Comparison of ENCODE assay signal across 14 cellular contexts in the genomic region with DNA sequence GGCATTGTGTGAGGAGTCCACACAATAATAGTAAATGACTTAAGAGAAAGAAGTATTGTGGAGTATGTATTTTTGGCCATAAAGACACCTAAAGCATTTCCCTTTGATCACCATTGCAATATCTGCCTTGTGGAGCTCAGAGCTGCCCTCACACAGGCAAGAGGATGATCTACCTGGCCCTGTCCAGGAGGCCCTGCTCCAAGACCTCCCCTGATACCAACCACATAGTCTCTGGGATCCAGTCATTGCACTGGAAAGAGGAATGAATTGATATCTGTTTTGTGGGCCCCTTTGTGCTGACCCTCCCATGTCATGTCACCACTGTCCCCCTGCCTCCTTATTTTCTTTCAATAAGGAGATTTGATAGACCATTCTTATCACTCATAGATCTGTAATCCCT.
"Had no signal": no experiment of that assay in that cellular context is flagged by ENCODE, and none has a peak within 500 bp of the region (broad histone marks: within the 10 kb centered on the region; RNA-seq: fewer than 3 reads in every experiment).

No MANE protein-coding gene starts in this region.

- ATAC-seq: activated CD4-positive, CD25-positive, alpha-beta regulatory T cell treated with anti-CD3 and anti-CD28 coated beads, Interleukin-2, amount 50 U/mL, for 24 hours; stimulated activated naive B cell treated with anti-CD40 and anti-IgM and Interleukin-4, amounts not matched to agents 10 μg/mL and 1 μg/mL and 100 μg/mL, for 72 hours had no signal

- DNase-seq: activated naive CD4-positive, alpha-beta T cell treated with anti-CD3 and anti-CD28 coated beads, Interleukin-2, amount 50 U/mL, for 16 hours; effector memory CD4-positive, alpha-beta T cell; kidney; left ventricle myocardium inferior; stimulated activated CD4-positive, alpha-beta T cell treated with anti-CD3 and anti-CD28 coated beads, Interleukin-2, amount 100 ng/mL, for 24 hours; stimulated activated naive B cell treated with anti-CD40 and anti-IgM and Interleukin-4, amounts not matched to agents 10 μg/mL and 1 μg/mL and 100 μg/mL, for 72 hours; T-helper 2 cell had no signal

- H3K4me1 Mint-ChIP-seq: central memory CD8-positive, alpha-beta T cell; memory B cell; stimulated activated naive B cell treated with anti-CD40 and anti-IgM and Interleukin-4, amounts not matched to agents 10 μg/mL and 1 μg/mL and 100 μg/mL, for 72 hours had no signal

- H3K4me3 Mint-ChIP-seq: central memory CD8-positive, alpha-beta T cell; memory B cell; stimulated activated naive B cell treated with anti-CD40 and anti-IgM and Interleukin-4, amounts not matched to agents 10 μg/mL and 1 μg/mL and 100 μg/mL, for 72 hours had no signal

- H3K27me3 ChIP-seq: adrenal gland, neutrophil had no signal

- H3K27ac Mint-ChIP-seq: activated T-helper 2 cell treated with anti-CD3 and anti-CD28 coated beads, Interferon-gamma antibody, Interleukin-2, Interleukin-4, amounts not matched to agents 10 μg/mL and 5 μg/mL and 100 μg/mL, durations not matched to agents 14 hours and 24 hours and 36 hours; memory B cell; stimulated activated naive B cell treated with anti-CD40 and anti-IgM and Interleukin-4, amounts not matched to agents 10 μg/mL and 1 μg/mL and 100 μg/mL, for 72 hours had no signal

- H3K36me3 ChIP-seq: adrenal gland, left ventricle myocardium inferior, neutrophil had no signal

- H3K27ac ChIP-seq: epithelial cell of prostate, neutrophil had no signal

- H3K4me3 ChIP-seq: adrenal gland, left ventricle myocardium inferior had no signal

- H3K9me3 Mint-ChIP-seq: activated T-helper 2 cell treated with anti-CD3 and anti-CD28 coated beads, Interferon-gamma antibody, Interleukin-2, Interleukin-4, amounts not matched to agents 10 μg/mL and 5 μg/mL and 100 μg/mL, durations not matched to agents 14 hours and 24 hours and 36 hours; memory B cell had no signal

- H3K9me3 ChIP-seq: adrenal gland, left ventricle myocardium inferior, neutrophil had no signal
